Comparison of ENCODE assay signal across 12 cellular contexts in genomic region chr3:150147776-150148175, GRCh38.
DNase-seq lines count a peak whose midpoint lies in the region; ATAC-seq, FAIRE-seq and TF ChIP-seq lines count a peak whose summit lies in the region.
"Had no signal": no experiment of that assay in that cellular context is flagged by ENCODE, and none has a peak within 500 bp of the region (broad histone marks: within the 10 kb centered on the region; RNA-seq: fewer than 3 reads in every experiment).

No MANE protein-coding gene starts in this region.

- peaks cover 10% of the 10 kb centered on the region for H3K27me3 Mint-ChIP-seq in T-helper 2 cell treated with Interferon-gamma antibody and Interleukin-4, amounts not matched to agents 5 μg/mL and 100 μg/mL, for 36 hours (ENCODE audit: low read depth)
- peaks cover 6 to 9% of the 10 kb centered on the region in 2 donors for H3K27me3 Mint-ChIP-seq in CD4-positive, alpha-beta memory T cell

- POLR2A ChIA-PET in AG04449 (lab: Yijun Ruan, JAX): interaction anchor here (0.5 to 3.1 kb wide), 7 partner anchors 18 to 224 kb away, joined by 3 to 16 read pairs (median 3); partner anchors contain the start of gene PFN2
- POLR2A ChIA-PET in GM12878 (lab: Charles Lee): interaction anchor here (0.9 to 1.4 kb wide), 2 partner anchors 17 to 40 kb away, joined by 3 to 4 read pairs; no protein-coding TSS in a partner anchor
- POLR2A ChIA-PET in CD4-positive, alpha-beta memory T cell (lab: Charles Lee; ENCODE audit: partially characterized antibody): no interaction called here

- no peak for ATAC-seq in GM12878
- ATAC-seq: natural killer cell had no signal

- RAD21 ChIA-PET in GM12878 (lab: Charles Lee; ENCODE audit: unreplicated experiment): interaction anchor here (1.2 kb wide), 1 partner anchor 15 kb away, joined by 3 read pairs; no protein-coding TSS in a partner anchor

- no peak for TF ChIP-seq POLR2A in GM12878 (IDR thresholded peaks at IDR 0.05; ENCODE audit: low read depth, low read length)

- no TSS peak for BruUV-seq in GM12878 (replicated peaks; lab: Mats Ljungman, UMichigan)

- no peak for TF ChIP-seq RAD21 in GM12878 (IDR thresholded peaks at IDR 0.05; ENCODE audit: insufficient read depth, low read depth, low read length)

- peak overlapping the region; percentile 19; the same call in 1 of the 2 replicates for H2AFZ ChIP-seq in GM12878 (ENCODE audit: control insufficient read depth, low read depth, low read length)

- DNase-seq in AG04449 (ENCODE audit: low read depth, low spot score): no peak
- DNase-seq in NCI-H146 (lab: John Stamatoyannopoulos, UW): peak; percentile 29
- DNase-seq in GM12878 (ENCODE audit: low read depth, low spot score): no peak
- no peak for DNase-seq in GM19238 (ENCODE audit: insufficient read length, low spot score)
- DNase-seq in T-helper 2 cell treated with Interferon-gamma antibody and Interleukin-4, amounts not matched to agents 5 μg/mL and 100 μg/mL, for 36 hours (ENCODE audit: low spot score): no peak
- no peak for DNase-seq in activated naive CD4-positive, alpha-beta T cell (lab: John Stamatoyannopoulos, UW)
- DNase-seq in CD4-positive, alpha-beta memory T cell: no peak
- DNase-seq: BE2C, natural killer cell had no signal

- in situ Hi-C loops in GM12878 (cut with MboI): no loop called here

- TF ChIP-seq EP300 in GM12878 (IDR thresholded peaks at IDR 0.05; ENCODE audit: borderline replicate concordance in 1 of 2, control insufficient read depth in 1 of 2, low read depth in 2 of 2, low read length in 2 of 2): no peak

- no peaks in the 10 kb centered on the region for H4K20me1 ChIP-seq in GM12878 (ENCODE audit: control insufficient read depth, insufficient read depth)

- H3K4me1 ChIP-seq in GM12878 (ENCODE audit: control insufficient read depth, insufficient read depth, low read length) (no peaks in the 10 kb centered on the region; the same call in 1 of the 2 replicates), muscle layer of colon (ENCODE audit: insufficient read depth, low read length) (peaks cover 29% of the 10 kb centered on the region)
- no peaks in the 10 kb centered on the region for H3K4me1 ChIP-seq in CD4-positive, alpha-beta memory T cell (ENCODE audit: insufficient read depth, low read length)
- H3K4me1 ChIP-seq: BE2C, breast epithelium had no signal

- no peaks in the 10 kb centered on the region for H3K36me3 Mint-ChIP-seq in T-helper 2 cell treated with Interferon-gamma antibody and Interleukin-4, amounts not matched to agents 5 μg/mL and 100 μg/mL, for 36 hours (ENCODE audit: low read depth)
- H3K36me3 Mint-ChIP-seq in CD4-positive, alpha-beta memory T cell: no peaks in the 10 kb centered on the region
- H3K36me3 Mint-ChIP-seq: natural killer cell had no signal

- FAIRE-seq in GM12878 (lab: Jason Lieb, UNC): no peak

- no peaks in the 10 kb centered on the region; the same call in 2 of the 3 replicates for H3K9me3 ChIP-seq in GM12878 (replicated peaks; ENCODE audit: control insufficient read depth, insufficient read depth, low read length)
- H3K9me3 ChIP-seq in muscle layer of colon (ENCODE audit: low read length): no peaks in the 10 kb centered on the region
- no peaks in the 10 kb centered on the region for H3K9me3 ChIP-seq in CD4-positive, alpha-beta memory T cell (ENCODE audit: control insufficient read depth in 1 of 2, low read length in 2 of 2)
- H3K9me3 ChIP-seq: BE2C, breast epithelium had no signal

- H3K27ac ChIP-seq in GM12878 (ENCODE audit: control insufficient read depth, insufficient read depth) (no peak overlapping the region), muscle layer of colon (ENCODE audit: low read depth, low read length) (peak overlapping the region; percentile 53)
- H3K27ac ChIP-seq in CD4-positive, alpha-beta memory T cell (ENCODE audit: low read depth, low read length): no peak overlapping the region
- H3K27ac ChIP-seq: breast epithelium, SK-N-MC had no signal

- SMC1A ChIA-PET in GM12878 (lab: Charles Lee; ENCODE audit: uncharacterized antibody, unreplicated experiment): interaction anchor here (1.0 to 2.5 kb wide), 5 partner anchors 9 to 210 kb away, joined by 3 to 8 read pairs (median 4); no protein-coding TSS in a partner anchor

- no peak overlapping the region for H3K27ac Mint-ChIP-seq in T-helper 2 cell treated with Interferon-gamma antibody and Interleukin-4, amounts not matched to agents 5 μg/mL and 100 μg/mL, for 36 hours
- H3K27ac Mint-ChIP-seq in CD4-positive, alpha-beta memory T cell: no peak overlapping the region
- H3K27ac Mint-ChIP-seq: natural killer cell had no signal

- no peak for TF ChIP-seq CTCF in AG04449 (IDR thresholded peaks at IDR 0.05; ENCODE audit: insufficient read depth, low read length, missing control alignments)
- no peak for TF ChIP-seq CTCF in GM12878 (IDR thresholded peaks at IDR 0.05 in 2 of 3, conservative IDR thresholded peaks at IDR 0.05 in 1 of 3; ENCODE audit: control insufficient read depth in 2 of 3, extremely low read depth in 1 of 3, insufficient read depth in 1 of 3, low read depth in 3 of 3, low read length in 3 of 3)

- no peak overlapping the region for H3K4me3 Mint-ChIP-seq in T-helper 2 cell treated with Interferon-gamma antibody and Interleukin-4, amounts not matched to agents 5 μg/mL and 100 μg/mL, for 36 hours
- H3K4me3 Mint-ChIP-seq in CD4-positive, alpha-beta memory T cell: no peak overlapping the region
- H3K4me3 Mint-ChIP-seq: natural killer cell had no signal

- intact Hi-C loops in GM12878 (cut with micrococcal nuclease; ENCODE audit: unreplicated experiment): no loop called here
- intact Hi-C loops in CD4-positive, alpha-beta memory T cell (cut with micrococcal nuclease): no loop called here

- no peaks in the 10 kb centered on the region for H3K79me2 ChIP-seq in GM12878 (ENCODE audit: control insufficient read depth, insufficient read depth, low read length)

- H3K27me3 ChIP-seq in GM12878 (replicated peaks in 1 of 2; ENCODE audit: control insufficient read depth in 2 of 2, insufficient read depth in 2 of 2, low read length in 1 of 2) (no peaks in the 10 kb centered on the region), muscle layer of colon (ENCODE audit: control insufficient read depth in 1 of 2, insufficient read depth in 2 of 2, low read length in 2 of 2) (no peaks in the 10 kb centered on the region)
- H3K27me3 ChIP-seq in CD4-positive, alpha-beta memory T cell (ENCODE audit: insufficient read depth, low read length): peaks cover 4% of the 10 kb centered on the region
- H3K27me3 ChIP-seq: BE2C, breast epithelium had no signal

- CTCF ChIA-PET in AG04449 (lab: Yijun Ruan, JAX) (interaction anchor here (1.0 to 3.7 kb wide), 4 partner anchors 31 to 181 kb away, joined by 3 to 19 read pairs (median 10); no protein-coding TSS in a partner anchor), GM12878 (lab: Yijun Ruan, JAX) (interaction anchor here (0.8 to 1.6 kb wide), 4 partner anchors 30 to 72 kb away, joined by 3 to 4 read pairs (median 3); no protein-coding TSS in a partner anchor)
- CTCF ChIA-PET in CD4-positive, alpha-beta memory T cell (lab: Charles Lee; ENCODE audit: partially characterized antibody): no interaction called here

- H3K9ac ChIP-seq in GM12878 (ENCODE audit: control insufficient read depth, insufficient read depth, low read length) (no peak overlapping the region), muscle layer of colon (ENCODE audit: low read length) (peak overlapping the region; percentile 19)

- H3K36me3 ChIP-seq in GM12878 (ENCODE audit: control insufficient read depth in 2 of 2, insufficient read depth in 2 of 2, low read length in 1 of 2) (no peaks in the 10 kb centered on the region), muscle layer of colon (ENCODE audit: insufficient read depth, low read length) (no peaks in the 10 kb centered on the region)
- no peaks in the 10 kb centered on the region for H3K36me3 ChIP-seq in CD4-positive, alpha-beta memory T cell (ENCODE audit: insufficient read depth, low read length)
- H3K36me3 ChIP-seq: BE2C, breast epithelium had no signal

- H3K4me2 ChIP-seq in GM12878 (ENCODE audit: control insufficient read depth, insufficient read depth): no peak overlapping the region

- H3K9me3 Mint-ChIP-seq in T-helper 2 cell treated with Interferon-gamma antibody and Interleukin-4, amounts not matched to agents 5 μg/mL and 100 μg/mL, for 36 hours: no peaks in the 10 kb centered on the region
- no peaks in the 10 kb centered on the region for H3K9me3 Mint-ChIP-seq in CD4-positive, alpha-beta memory T cell

- peaks cover 3% of the 10 kb centered on the region for H3K4me1 Mint-ChIP-seq in T-helper 2 cell treated with Interferon-gamma antibody and Interleukin-4, amounts not matched to agents 5 μg/mL and 100 μg/mL, for 36 hours (ENCODE audit: low read depth)
- no peaks in the 10 kb centered on the region for H3K4me1 Mint-ChIP-seq in CD4-positive, alpha-beta memory T cell

- WGBS in GM12878 (ENCODE audit: insufficient coverage, insufficient replicate concordance, low lambda C conversion rate, missing lambda C conversion rate): 46% methylated on average over 5 of the region's 5 CpGs

- H3K4me3 ChIP-seq in AG04449 (ENCODE audit: low read depth, low read length) (peak overlapping the region; percentile 13; the same call in 1 of the 2 replicates), GM12878 (no peak overlapping the region), muscle layer of colon (ENCODE audit: low read depth in 1 of 2, low read length in 2 of 2) (no peak overlapping the region)
- no peak overlapping the region for H3K4me3 ChIP-seq in CD4-positive, alpha-beta memory T cell (ENCODE audit: low read length in 2 of 2)
- H3K4me3 ChIP-seq: breast epithelium, SK-N-MC had no signal

TF ChIP-seq in GM12878, 131 proteins besides CTCF, POLR2A, EP300 and RAD21 (continues in another document):
- TF ChIP-seq IRF4 (IDR thresholded peaks at IDR 0.05; ENCODE audit: low read depth, low read length) (no peak), RFX5 (IDR thresholded peaks at IDR 0.05; ENCODE audit: low read depth, low read length) (no peak), SP1 (IDR thresholded peaks at IDR 0.05; ENCODE audit: low read depth, low read length) (no peak), PAX5 (IDR thresholded peaks at IDR 0.05; ENCODE audit: borderline replicate concordance, low read depth, low read length) (no peak), PAX8 (IDR thresholded peaks at IDR 0.05) (no peak), MEF2B (IDR thresholded peaks at IDR 0.05; ENCODE audit: partially characterized antibody, poor library complexity, severe bottlenecking) (no peak), NBN (IDR thresholded peaks at IDR 0.05) (no peak), RUNX3 (IDR thresholded peaks at IDR 0.05; ENCODE audit: low read length) (no peak), JUNB (IDR thresholded peaks at IDR 0.05) (no peak), SPI1 (IDR thresholded peaks at IDR 0.05; ENCODE audit: borderline replicate concordance, insufficient read depth, low read depth, low read length) (no peak), POLR2AphosphoS2 (IDR thresholded peaks at IDR 0.05; ENCODE audit: low read depth, low read length) (no peak), ZSCAN29 (IDR thresholded peaks at IDR 0.05) (no peak)
